19 cellular contexts compared by ENCODE assay signal in genomic region chr1:27478098-27478497, GRCh38. TPM values are rescaled to one million over a fixed set of nuclear protein-coding genes. Genes with fewer than 3 reads are reported as not detected.
A peak's percentile ranks its signal among the peaks of the same experiment; 100 is the strongest.
DNase-seq lines count a peak whose midpoint lies in the region; ATAC-seq, FAIRE-seq and TF ChIP-seq lines count a peak whose summit lies in the region.
"Had no signal": no experiment of that assay in that cellular context is flagged by ENCODE, and none has a peak within 500 bp of the region (broad histone marks: within the 10 kb centered on the region; RNA-seq: fewer than 3 reads in every experiment).

No MANE protein-coding gene starts in this region.

- H3K27me3 ChIP-seq in GM12878 (replicated peaks in 1 of 2; ENCODE audit: control insufficient read depth in 2 of 2, insufficient read depth in 2 of 2, low read length in 1 of 2) (no peaks in the 10 kb centered on the region), PC-9 (ENCODE audit: insufficient read depth, low read depth) (no peaks in the 10 kb centered on the region)
- H3K27me3 ChIP-seq: upper lobe of right lung had no signal

- SMC1A ChIA-PET in GM12878 (lab: Charles Lee; ENCODE audit: uncharacterized antibody, unreplicated experiment): interaction anchor here (0.8 to 5.3 kb wide), 7 partner anchors 9 to 54 kb away, joined by 3 to 37 read pairs (median 5); no protein-coding TSS in a partner anchor

- H2AFZ ChIP-seq in GM12878 (ENCODE audit: control insufficient read depth, low read depth, low read length) (no peak overlapping the region), PC-9 (no peak overlapping the region)

- peak; percentile 51 for ATAC-seq in GM12878
- ATAC-seq in GM19452 (IDR thresholded peaks at IDR 0.05; ENCODE audit: unreplicated experiment): no peak
- ATAC-seq: stimulated activated effector memory CD8-positive, alpha-beta T cell treated with anti-CD3 and anti-CD28 coated beads, Interleukin-12 subunit alpha, Interleukin-12 subunit beta, amount 100 ng/mL, for 72 hours; upper lobe of right lung had no signal

- H3K4me2 ChIP-seq in GM12878 (ENCODE audit: control insufficient read depth, insufficient read depth) (peak overlapping the region; percentile 46; the same call in 1 of the 2 replicates), PC-9 (no peak overlapping the region)
- H3K4me2 ChIP-seq: KMS-11 had no signal

- peak overlapping the region; percentile 72 for H3K27ac Mint-ChIP-seq in activated naive CD4-positive, alpha-beta T cell treated with anti-CD3 and anti-CD28 coated beads, Interleukin-2, amount 10 ng/mL, durations not matched to agents 7 days and 5 days
- H3K27ac Mint-ChIP-seq: endodermal cell; stimulated activated effector memory CD8-positive, alpha-beta T cell treated with anti-CD3 and anti-CD28 coated beads, Interleukin-12 subunit alpha, Interleukin-12 subunit beta, amount 100 ng/mL, for 72 hours had no signal

- H3K9me3 ChIP-seq in GM12878 (replicated peaks; ENCODE audit: control insufficient read depth, insufficient read depth, low read length) (no peaks in the 10 kb centered on the region; the same call in 2 of the 3 replicates), PC-9 (ENCODE audit: insufficient read depth, low read depth) (no peaks in the 10 kb centered on the region)
- H3K9me3 ChIP-seq: upper lobe of right lung had no signal

- H3K4me1 ChIP-seq in GM12878 (ENCODE audit: control insufficient read depth, insufficient read depth, low read length) (peaks cover 65% of the 10 kb centered on the region), PC-9 (replicated peaks; ENCODE audit: insufficient read depth) (no peaks in the 10 kb centered on the region)

- peaks cover 1% of the 10 kb centered on the region for H3K9me3 Mint-ChIP-seq in activated naive CD4-positive, alpha-beta T cell treated with anti-CD3 and anti-CD28 coated beads, Interleukin-2, amount 10 ng/mL, durations not matched to agents 7 days and 5 days
- H3K9me3 Mint-ChIP-seq: endodermal cell; stimulated activated effector memory CD8-positive, alpha-beta T cell treated with anti-CD3 and anti-CD28 coated beads, Interleukin-12 subunit alpha, Interleukin-12 subunit beta, amount 100 ng/mL, for 72 hours had no signal

- peak overlapping the region; percentile 19; the same call in 1 of the 2 replicates for H3K9ac ChIP-seq in GM12878 (ENCODE audit: control insufficient read depth, insufficient read depth, low read length)
- H3K9ac ChIP-seq: KMS-11 had no signal

- H4K20me1 ChIP-seq in GM12878 (ENCODE audit: control insufficient read depth, insufficient read depth) (no peaks in the 10 kb centered on the region), PC-9 (ENCODE audit: insufficient read depth) (peaks cover 35% of the 10 kb centered on the region)

- DNase-seq in activated naive CD4-positive, alpha-beta T cell treated with anti-CD3 and anti-CD28 coated beads, Interleukin-2, amount 10 ng/mL, durations not matched to agents 7 days and 5 days: no peak
- no peak for DNase-seq in activated naive CD4-positive, alpha-beta T cell treated with anti-CD3 and anti-CD28 coated beads, Interleukin-2, amount 50 U/mL, for 16 hours
- no peak for DNase-seq in RWPE1 (ENCODE audit: low spot score)
- no peak for DNase-seq in GM12878 (ENCODE audit: low read depth, low spot score)
- no peak for DNase-seq in PC-9
- DNase-seq in UCSD-AML1 (lab: John Stamatoyannopoulos, UW; ENCODE audit: unreplicated experiment): no peak
- DNase-seq in COLO829 (ENCODE audit: low spot score): no peak
- DNase-seq: ACHN; activated CD8-positive, alpha-beta memory T cell treated with anti-CD3 and anti-CD28 coated beads for 24 hours; COR-L47; endodermal cell; NCI-H146; SIG-M5; small intestine; upper lobe of right lung had no signal

- H3K4me3 Mint-ChIP-seq in activated naive CD4-positive, alpha-beta T cell treated with anti-CD3 and anti-CD28 coated beads, Interleukin-2, amount 10 ng/mL, durations not matched to agents 7 days and 5 days: no peak overlapping the region
- H3K4me3 Mint-ChIP-seq: endodermal cell; stimulated activated effector memory CD8-positive, alpha-beta T cell treated with anti-CD3 and anti-CD28 coated beads, Interleukin-12 subunit alpha, Interleukin-12 subunit beta, amount 100 ng/mL, for 72 hours had no signal

- intact Hi-C loops in GM12878 (cut with micrococcal nuclease; ENCODE audit: unreplicated experiment): no loop called here
- intact Hi-C loops in PC-9 (cut with micrococcal nuclease; ENCODE audit: unreplicated experiment): no loop called here

- no peak for TF ChIP-seq POLR2A in GM12878 (IDR thresholded peaks at IDR 0.05; ENCODE audit: low read depth, low read length)

- RAD21 ChIA-PET in GM12878 (lab: Charles Lee; ENCODE audit: unreplicated experiment): interaction anchor here (0.6 to 2.9 kb wide), 5 partner anchors 9 to 177 kb away, joined by 3 to 8 read pairs (median 3); partner anchors contain the start of gene WASF2

- H3K4me3 ChIP-seq in GM12878: peak overlapping the region; percentile 31; the same call in 1 of the 2 replicates
- H3K4me3 ChIP-seq in PC-9: no peak overlapping the region
- H3K4me3 ChIP-seq: upper lobe of right lung had no signal

- TF ChIP-seq CTCF in RWPE1 (conservative IDR thresholded peaks at IDR 0.05; ENCODE audit: low read depth): no peak
- TF ChIP-seq CTCF in GM12878 (IDR thresholded peaks at IDR 0.05 in 2 of 3, conservative IDR thresholded peaks at IDR 0.05 in 1 of 3; ENCODE audit: control insufficient read depth in 2 of 3, extremely low read depth in 1 of 3, insufficient read depth in 1 of 3, low read depth in 3 of 3, low read length in 3 of 3): no peak
- TF ChIP-seq CTCF in PC-9 (conservative IDR thresholded peaks at IDR 0.05): no peak

- H3K36me3 Mint-ChIP-seq in activated naive CD4-positive, alpha-beta T cell treated with anti-CD3 and anti-CD28 coated beads, Interleukin-2, amount 10 ng/mL, durations not matched to agents 7 days and 5 days: peaks cover 36% of the 10 kb centered on the region

- no peak for FAIRE-seq in GM12878 (lab: Jason Lieb, UNC)
- FAIRE-seq: small intestine had no signal

- H3K9me2 ChIP-seq in PC-9 (ENCODE audit: insufficient read depth): no peaks in the 10 kb centered on the region

- H3K79me2 ChIP-seq in GM12878 (ENCODE audit: control insufficient read depth, insufficient read depth, low read length): peaks cover 92% of the 10 kb centered on the region
- H3K79me2 ChIP-seq in PC-9 (ENCODE audit: low read depth): peaks cover 84% of the 10 kb centered on the region

- no peaks in the 10 kb centered on the region for H3K27me3 Mint-ChIP-seq in activated naive CD4-positive, alpha-beta T cell treated with anti-CD3 and anti-CD28 coated beads, Interleukin-2, amount 10 ng/mL, durations not matched to agents 7 days and 5 days

- TF ChIP-seq RAD21 in GM12878 (IDR thresholded peaks at IDR 0.05; ENCODE audit: insufficient read depth, low read depth, low read length): no peak

- peaks cover 56% of the 10 kb centered on the region for H3K4me1 Mint-ChIP-seq in activated naive CD4-positive, alpha-beta T cell treated with anti-CD3 and anti-CD28 coated beads, Interleukin-2, amount 10 ng/mL, durations not matched to agents 7 days and 5 days

- no peaks in the 10 kb centered on the region; a peak in 1 of 4 replicates for H3K36me3 ChIP-seq in GM12878 (ENCODE audit: control insufficient read depth in 2 of 2, insufficient read depth in 2 of 2, low read length in 1 of 2)
- no peaks in the 10 kb centered on the region for H3K36me3 ChIP-seq in PC-9 (ENCODE audit: low read depth)
- H3K36me3 ChIP-seq: upper lobe of right lung had no signal

- no peaks in the 10 kb centered on the region for H3F3A ChIP-seq in PC-9 (ENCODE audit: insufficient read depth, low read depth)

- WGBS in GM12878 (ENCODE audit: insufficient coverage, insufficient replicate concordance, low lambda C conversion rate, missing lambda C conversion rate): 32% methylated on average over 4 of the region's 4 CpGs

- peak overlapping the region; percentile 58 for H3K27ac ChIP-seq in RWPE1
- H3K27ac ChIP-seq in GM12878 (ENCODE audit: control insufficient read depth, insufficient read depth): peak overlapping the region; percentile 61
- H3K27ac ChIP-seq in PC-9: no peak overlapping the region
- H3K27ac ChIP-seq: HL-60, KMS-11, upper lobe of right lung had no signal

- TF ChIP-seq EP300 in GM12878 (IDR thresholded peaks at IDR 0.05; ENCODE audit: borderline replicate concordance in 1 of 2, control insufficient read depth in 1 of 2, low read depth in 2 of 2, low read length in 2 of 2): no peak

- CTCF ChIA-PET in activated naive CD4-positive, alpha-beta T cell treated with anti-CD3 and anti-CD28 coated beads, Interleukin-2, amount 10 ng/mL, durations not matched to agents 7 days and 5 days (lab: Charles Lee): interaction anchor here (0.7 to 1.0 kb wide), 2 partner anchors 50 to 78 kb away, joined by 3 read pairs; no protein-coding TSS in a partner anchor
- CTCF ChIA-PET in RWPE1 (lab: Yijun Ruan, JAX): no interaction called here
- CTCF ChIA-PET in GM12878 (lab: Yijun Ruan, JAX): interaction anchor here (5.5 kb wide), 1 partner anchor 61 kb away, joined by 28 read pairs; no protein-coding TSS in a partner anchor
- CTCF ChIA-PET in PC-9 (lab: Charles Lee): no interaction called here

- in situ Hi-C loops in GM12878 (cut with MboI): no loop called here

- BruUV-seq in GM12878 (replicated peaks; lab: Mats Ljungman, UMichigan) (no TSS peak), PC-9 (replicated peaks; lab: Mats Ljungman, UMichigan) (no TSS peak)

- POLR2A ChIA-PET in RWPE1 (lab: Yijun Ruan, JAX; ENCODE audit: low non-redundant PET): no interaction called here
- POLR2A ChIA-PET in GM12878 (lab: Charles Lee): interaction anchor here (0.5 to 2.1 kb wide), 8 partner anchors 9 to 1160 kb away, joined by 3 to 6 read pairs (median 4); no protein-coding TSS in a partner anchor
- POLR2A ChIA-PET in PC-9 (lab: Charles Lee; ENCODE audit: unreplicated experiment): no interaction called here

RNA-seq across cellular contexts. Expression of gene WASF2, which starts 11.9 kb away (rescaled TPM):
- total RNA-seq in GM12878 (2013; cell fraction: nucleolus; rRNA removed): 39.0 and 40.1 TPM in 2 replicates
- total RNA-seq in GM12878 (2014; rRNA removed) (13.5 and 15.6 TPM in 2 replicates), GM12878 (2014; rRNA removed; fragmentation: Illumina TruSeq; extraction: Trizol) (18.4 TPM in 2 replicates), GM12878 (2021) (111 and 112 TPM in 2 replicates), PC-9 (2021) (96.5 and 134 TPM in 2 replicates)
- polyA plus RNA-seq in GM12878 (2011; ENCODE audit: low read depth): 40.7 TPM
- polyA plus RNA-seq in GM12878 (2011; rRNA removed) (20.9 and 40.8 TPM in 2 replicates), GM12878 (2014; fragmentation: Illumina TruSeq; extraction: Trizol) (67.6 and 74.8 TPM in 2 replicates), GM12878 (2014; fragmentation: Nextera tagmentation; extraction: Ambion mirVana) (1 to 10 TPM; 7.0 to 9.3 TPM), GM12878 (2014; rRNA removed) (33.4 and 43.0 TPM in 2 replicates), GM12878 (2016; fragmentation: Nextera tagmentation; extraction: Ambion mirVana) (100 to 1,000 TPM in 1 of 2 experiments, 10 to 100 TPM in 1; 98.6 to 103 TPM)
- polyA plus RNA-seq in GM12878 (2011; cell fraction: cytosol; rRNA removed): 28.5 and 41.3 TPM in 2 replicates
- polyA plus RNA-seq in GM12878 (2011; cell fraction: nucleus; rRNA removed): 41.7 and 42.5 TPM in 2 replicates
- polyA plus RNA-seq in GM12878 (2012): 65.1 and 69.9 TPM in 2 replicates
- 39.4 and 44.4 TPM in 2 replicates for polyA minus RNA-seq in GM12878 (2011; rRNA and poly(A)+ RNA removed)
- polyA minus RNA-seq in GM12878 (2011; cell fraction: cytosol; rRNA and poly(A)+ RNA removed): 24.8 and 27.0 TPM in 2 replicates
- 14.0 and 24.9 TPM in 2 replicates for polyA minus RNA-seq in GM12878 (2011; cell fraction: nucleus; rRNA and poly(A)+ RNA removed)

Comparison
In these comparisons a context has a peak if more than half of its experiments do, and no peak if none do; other contexts are left out.
1. CTCF ChIA-PET loops: an anchor here in activated naive CD4-positive, alpha-beta T cell treated with anti-CD3 and anti-CD28 coated beads, Interleukin-2, amount 10 ng/mL, durations not matched to agents 7 days and 5 days (0.7 to 1.0 kb wide) and GM12878 (5.5 kb wide); none called in RWPE1 and PC-9.